Comparison of ENCODE assay signal across 1 cellular context in the genomic region with DNA sequence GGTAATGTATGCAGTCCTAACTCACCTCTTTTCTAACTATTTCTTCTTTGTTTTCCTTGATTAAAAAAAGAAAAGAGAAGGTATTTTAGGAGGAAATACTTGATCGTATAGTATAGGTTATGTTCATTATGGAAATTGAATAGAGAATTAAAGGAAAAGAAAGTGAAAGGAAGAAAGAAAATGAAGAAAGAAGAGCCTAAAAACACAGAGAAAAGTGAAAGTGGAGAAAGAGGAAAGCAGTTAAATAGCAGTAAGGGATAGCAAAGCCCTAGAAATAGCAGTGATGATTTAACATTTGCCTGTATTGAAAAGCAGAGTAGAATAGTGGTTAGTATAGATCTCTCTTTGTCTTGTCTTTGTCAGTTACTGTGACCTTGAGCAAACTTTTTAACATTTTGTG.
TF ChIP-seq lines count a peak whose summit lies in the region.

No MANE protein-coding gene starts in this region.

TF ChIP-seq in WTC11, 78 proteins besides CTCF, POLR2A, EP300 and RAD21 (continued from another document):
- TF ChIP-seq ZNF532 (CRISPR knock-in tag; IDR thresholded peaks at IDR 0.05; ENCODE audit: borderline replicate concordance) (no peak), ZBTB43 (CRISPR knock-in tag; IDR thresholded peaks at IDR 0.05) (no peak), FOXK1 (CRISPR knock-in tag; IDR thresholded peaks at IDR 0.05) (no peak), JAZF1 (CRISPR knock-in tag; IDR thresholded peaks at IDR 0.05) (no peak), RELA (CRISPR knock-in tag; IDR thresholded peaks at IDR 0.05; ENCODE audit: borderline replicate concordance) (no peak), FOXP1 (CRISPR knock-in tag; IDR thresholded peaks at IDR 0.05; ENCODE audit: borderline replicate concordance) (no peak), TCF7 (CRISPR knock-in tag; IDR thresholded peaks at IDR 0.05; ENCODE audit: low read depth) (no peak), STAT6 (CRISPR knock-in tag; conservative IDR thresholded peaks at IDR 0.05; ENCODE audit: low read depth) (no peak), ZNF416 (CRISPR knock-in tag; IDR thresholded peaks at IDR 0.05) (no peak), NR2C2 (CRISPR knock-in tag; IDR thresholded peaks at IDR 0.05) (no peak), MLX (CRISPR knock-in tag; IDR thresholded peaks at IDR 0.05) (no peak), CBFB (CRISPR knock-in tag; IDR thresholded peaks at IDR 0.05; ENCODE audit: low read depth) (no peak), USF1 (CRISPR knock-in tag; IDR thresholded peaks at IDR 0.05) (no peak)
- TF ChIP-seq, protein P1, sequence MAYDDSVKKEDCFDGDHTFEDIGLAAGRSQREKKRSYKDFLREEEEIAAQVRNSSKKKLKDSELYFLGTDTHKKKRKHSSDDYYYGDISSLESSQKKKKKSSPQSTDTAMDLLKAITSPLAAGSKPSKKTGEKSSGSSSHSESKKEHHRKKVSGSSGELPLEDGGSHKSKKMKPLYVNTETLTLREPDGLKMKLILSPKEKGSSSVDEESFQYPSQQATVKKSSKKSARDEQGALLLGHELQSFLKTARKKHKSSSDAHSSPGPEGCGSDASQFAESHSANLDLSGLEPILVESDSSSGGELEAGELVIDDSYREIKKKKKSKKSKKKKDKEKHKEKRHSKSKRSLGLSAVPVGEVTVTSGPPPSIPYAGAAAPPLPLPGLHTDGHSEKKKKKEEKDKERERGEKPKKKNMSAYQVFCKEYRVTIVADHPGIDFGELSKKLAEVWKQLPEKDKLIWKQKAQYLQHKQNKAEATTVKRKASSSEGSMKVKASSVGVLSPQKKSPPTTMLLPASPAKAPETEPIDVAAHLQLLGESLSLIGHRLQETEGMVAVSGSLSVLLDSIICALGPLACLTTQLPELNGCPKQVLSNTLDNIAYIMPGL (CRISPR knock-in tag; IDR thresholded peaks at IDR 0.05): no peak
- TF ChIP-seq, protein P2, sequence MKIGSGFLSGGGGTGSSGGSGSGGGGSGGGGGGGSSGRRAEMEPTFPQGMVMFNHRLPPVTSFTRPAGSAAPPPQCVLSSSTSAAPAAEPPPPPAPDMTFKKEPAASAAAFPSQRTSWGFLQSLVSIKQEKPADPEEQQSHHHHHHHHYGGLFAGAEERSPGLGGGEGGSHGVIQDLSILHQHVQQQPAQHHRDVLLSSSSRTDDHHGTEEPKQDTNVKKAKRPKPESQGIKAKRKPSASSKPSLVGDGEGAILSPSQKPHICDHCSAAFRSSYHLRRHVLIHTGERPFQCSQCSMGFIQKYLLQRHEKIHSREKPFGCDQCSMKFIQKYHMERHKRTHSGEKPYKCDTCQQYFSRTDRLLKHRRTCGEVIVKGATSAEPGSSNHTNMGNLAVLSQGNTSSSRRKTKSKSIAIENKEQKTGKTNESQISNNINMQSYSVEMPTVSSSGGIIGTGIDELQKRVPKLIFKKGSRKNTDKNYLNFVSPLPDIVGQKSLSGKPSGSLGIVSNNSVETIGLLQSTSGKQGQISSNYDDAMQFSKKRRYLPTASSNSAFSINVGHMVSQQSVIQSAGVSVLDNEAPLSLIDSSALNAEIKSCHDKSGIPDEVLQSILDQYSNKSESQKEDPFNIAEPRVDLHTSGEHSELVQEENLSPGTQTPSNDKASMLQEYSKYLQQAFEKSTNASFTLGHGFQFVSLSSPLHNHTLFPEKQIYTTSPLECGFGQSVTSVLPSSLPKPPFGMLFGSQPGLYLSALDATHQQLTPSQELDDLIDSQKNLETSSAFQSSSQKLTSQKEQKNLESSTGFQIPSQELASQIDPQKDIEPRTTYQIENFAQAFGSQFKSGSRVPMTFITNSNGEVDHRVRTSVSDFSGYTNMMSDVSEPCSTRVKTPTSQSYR (CRISPR knock-in tag; IDR thresholded peaks at IDR 0.05): no peak
